ENCODE assay signal across 2 cellular contexts in genomic region chr2:105969552-105969951, GRCh38.
TF ChIP-seq lines count a peak whose summit lies in the region.

No MANE protein-coding gene starts in this region.

TF ChIP-seq in SK-N-SH, 30 proteins besides CTCF, POLR2A, EP300 and RAD21 (continued from another document):
- TF ChIP-seq USF2 (IDR thresholded peaks at IDR 0.05; ENCODE audit: borderline replicate concordance, low read depth, low read length) (no peak), SIN3A (IDR thresholded peaks at IDR 0.05; ENCODE audit: borderline replicate concordance, low read depth, low read length) (no peak), SMC3 (IDR thresholded peaks at IDR 0.05; ENCODE audit: low read depth, low read length) (no peak), RFX5 (IDR thresholded peaks at IDR 0.05; ENCODE audit: low read length) (no peak)

TF ChIP-seq in SK-N-SH treated with all-trans-retinoic acid at 6 μM for 48 hours, 23 proteins besides CTCF, POLR2A, EP300 and RAD21 (continued from another document):
- TF ChIP-seq TOX (CRISPR knock-in tag; IDR thresholded peaks at IDR 0.05; ENCODE audit: borderline replicate concordance) (no peak), POU6F1 (CRISPR knock-in tag; IDR thresholded peaks at IDR 0.05; ENCODE audit: borderline replicate concordance, low read depth) (no peak), PPARA (CRISPR knock-in tag; IDR thresholded peaks at IDR 0.05; ENCODE audit: borderline replicate concordance) (no peak), CSRNP3 (CRISPR knock-in tag; IDR thresholded peaks at IDR 0.05) (no peak), CREB5 (CRISPR knock-in tag; IDR thresholded peaks at IDR 0.05; ENCODE audit: low read depth) (no peak), ZC3H10 (CRISPR knock-in tag; IDR thresholded peaks at IDR 0.05) (no peak), RARB (CRISPR knock-in tag; IDR thresholded peaks at IDR 0.05) (no peak), ZNF70 (CRISPR knock-in tag; IDR thresholded peaks at IDR 0.05) (no peak), ZFP3 (CRISPR knock-in tag; IDR thresholded peaks at IDR 0.05) (no peak), TSHZ2 (CRISPR knock-in tag; IDR thresholded peaks at IDR 0.05) (no peak)
